Comparison of ENCODE assay signal across 12 cellular contexts in the genomic region with DNA sequence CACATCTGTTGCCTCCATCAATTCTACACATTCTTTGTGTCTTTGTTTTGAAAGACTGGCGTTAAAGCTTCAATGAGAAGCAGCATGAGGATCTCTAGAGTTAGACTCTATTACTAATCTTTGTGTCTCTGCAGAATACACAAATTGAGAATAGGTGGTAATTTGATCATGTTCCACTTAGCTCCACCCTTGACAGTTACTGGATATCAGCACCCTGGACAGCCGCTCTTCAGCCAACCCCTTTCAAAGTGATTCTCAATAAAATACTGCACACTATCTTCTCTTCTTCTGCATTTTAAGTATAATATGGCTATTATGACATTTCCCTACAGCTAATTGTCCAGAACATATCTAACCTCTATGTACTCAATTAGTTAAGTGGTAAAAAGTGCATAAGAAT. TPM values are rescaled to one million over a fixed set of nuclear protein-coding genes. Genes with fewer than 3 reads are reported as not detected.
DNase-seq lines count a peak whose midpoint lies in the region; ATAC-seq and TF ChIP-seq lines count a peak whose summit lies in the region.
"Had no signal": no experiment of that assay in that cellular context is flagged by ENCODE, and none has a peak within 500 bp of the region (broad histone marks: within the 10 kb centered on the region; RNA-seq: fewer than 3 reads in every experiment).

No MANE protein-coding gene starts in this region.

- no peaks in the 10 kb centered on the region for H3K27me3 Mint-ChIP-seq in WTC11 (ENCODE audit: low read depth)
- H3K27me3 Mint-ChIP-seq in CD8-positive, alpha-beta memory T cell, result no peaks in the 10 kb centered on the region
- H3K27me3 Mint-ChIP-seq: activated T-cell treated with anti-CD3 and anti-CD28 coated beads, Interleukin-2, amount 50 U/mL, for 24 hours had no signal

- TF ChIP-seq CTCF in WTC11 (IDR thresholded peaks at IDR 0.05), result no peak

- no peak overlapping the region for H3K4me3 ChIP-seq in CD8-positive, alpha-beta memory T cell (ENCODE audit: low read length)
- H3K4me3 ChIP-seq: skin epidermis had no signal

- H3K4me1 ChIP-seq in CD8-positive, alpha-beta memory T cell (ENCODE audit: insufficient read depth, low read length), result no peaks in the 10 kb centered on the region

- CTCF ChIA-PET in WTC11 (lab: Charles Lee), result no interaction called here
- CTCF ChIA-PET in CD8-positive, alpha-beta memory T cell (lab: Charles Lee), result interaction anchor here (1.0 kb wide), 1 partner anchor 9 kb away, joined by 3 read pairs; no protein-coding TSS in a partner anchor

- H3K27ac Mint-ChIP-seq in WTC11, result no peak overlapping the region
- H3K27ac Mint-ChIP-seq in CD8-positive, alpha-beta memory T cell, result no peak overlapping the region
- H3K27ac Mint-ChIP-seq: activated T-cell treated with anti-CD3 and anti-CD28 coated beads, Interleukin-2, amount 50 U/mL, for 24 hours had no signal

- peaks cover 28% of the 10 kb centered on the region for H3K4me1 Mint-ChIP-seq in WTC11
- no peaks in the 10 kb centered on the region for H3K4me1 Mint-ChIP-seq in CD8-positive, alpha-beta memory T cell

- H3K36me3 Mint-ChIP-seq in WTC11, result no peaks in the 10 kb centered on the region
- peaks cover 0 to 1% (median 0%) of the 10 kb centered on the region in 3 donors for H3K36me3 Mint-ChIP-seq in CD8-positive, alpha-beta memory T cell

- DNase-seq in NCI-H1417 (lab: John Stamatoyannopoulos, UW), result peak in 2 of 3 experiments; percentile 3 to 35
- no peak for DNase-seq in NCI-H1417 treated with DMSO at 0.1 percent for 48 hours (lab: John Stamatoyannopoulos, UW)
- peak; percentile 14 for DNase-seq in LoVo (ENCODE audit: low spot score)
- peak; percentile 21 for DNase-seq in WTC11 (ENCODE audit: low spot score)
- DNase-seq in kidney tubule cell (ENCODE audit: low spot score), result peak; percentile 3
- no peak for DNase-seq in CD8-positive, alpha-beta memory T cell
- no peak for DNase-seq in G401 (ENCODE audit: low spot score)
- DNase-seq: activated T-cell treated with anti-CD3 and anti-CD28 coated beads, Interleukin-2, amount 50 U/mL, for 24 hours; head of caudate nucleus had no signal

- no peaks in the 10 kb centered on the region for H3K9me3 ChIP-seq in CD8-positive, alpha-beta memory T cell (ENCODE audit: low read length)

- POLR2A ChIA-PET in WTC11 (lab: Charles Lee), result interaction anchor here (0.6 kb wide), 1 partner anchor 400 kb away, joined by 4 read pairs; no protein-coding TSS in a partner anchor
- POLR2A ChIA-PET in CD8-positive, alpha-beta memory T cell (lab: Charles Lee), result no interaction called here

- no peaks in the 10 kb centered on the region for H3K36me3 ChIP-seq in CD8-positive, alpha-beta memory T cell (ENCODE audit: insufficient read depth, low read length)

- no peak overlapping the region for H3K4me3 Mint-ChIP-seq in WTC11
- no peak overlapping the region for H3K4me3 Mint-ChIP-seq in CD8-positive, alpha-beta memory T cell
- H3K4me3 Mint-ChIP-seq: activated T-cell treated with anti-CD3 and anti-CD28 coated beads, Interleukin-2, amount 50 U/mL, for 24 hours had no signal

- H3K9me3 Mint-ChIP-seq in WTC11, result no peaks in the 10 kb centered on the region; the same call in 1 of the 2 replicates
- H3K9me3 Mint-ChIP-seq in CD8-positive, alpha-beta memory T cell, result peaks cover 0 to 2% (median 0%) of the 10 kb centered on the region in 5 donors
- H3K9me3 Mint-ChIP-seq: activated T-cell treated with anti-CD3 and anti-CD28 coated beads, Interleukin-2, amount 50 U/mL, for 24 hours had no signal

- no peaks in the 10 kb centered on the region for H3K27me3 ChIP-seq in CD8-positive, alpha-beta memory T cell (ENCODE audit: insufficient read depth, low read length, poor library complexity, severe bottlenecking)

- H3K27ac ChIP-seq in CD8-positive, alpha-beta memory T cell (ENCODE audit: low read depth, low read length), result no peak overlapping the region
- H3K27ac ChIP-seq: skin epidermis had no signal

- ATAC-seq in WTC11 (peak; percentile 75), GM19397 (IDR thresholded peaks at IDR 0.05; ENCODE audit: unreplicated experiment) (no peak)

- in situ Hi-C loops in G401 (cut with HindIII; ENCODE audit: low sequenced_read_pairs), result no loop called here

TF ChIP-seq in WTC11, 78 proteins besides CTCF, POLR2A, EP300 and RAD21 (continues in another document):
- no peak for TF ChIP-seq ZNF423 (CRISPR knock-in tag; IDR thresholded peaks at IDR 0.05)
- TF ChIP-seq, protein P1, sequence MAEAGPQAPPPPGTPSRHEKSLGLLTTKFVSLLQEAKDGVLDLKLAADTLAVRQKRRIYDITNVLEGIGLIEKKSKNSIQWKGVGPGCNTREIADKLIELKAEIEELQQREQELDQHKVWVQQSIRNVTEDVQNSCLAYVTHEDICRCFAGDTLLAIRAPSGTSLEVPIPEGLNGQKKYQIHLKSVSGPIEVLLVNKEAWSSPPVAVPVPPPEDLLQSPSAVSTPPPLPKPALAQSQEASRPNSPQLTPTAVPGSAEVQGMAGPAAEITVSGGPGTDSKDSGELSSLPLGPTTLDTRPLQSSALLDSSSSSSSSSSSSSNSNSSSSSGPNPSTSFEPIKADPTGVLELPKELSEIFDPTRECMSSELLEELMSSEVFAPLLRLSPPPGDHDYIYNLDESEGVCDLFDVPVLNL (CRISPR knock-in tag; IDR thresholded peaks at IDR 0.05; ENCODE audit: borderline replicate concordance, low read depth), result no peak
- TF ChIP-seq CREB1 (CRISPR knock-in tag; IDR thresholded peaks at IDR 0.05), result no peak
- TF ChIP-seq, protein P2, sequence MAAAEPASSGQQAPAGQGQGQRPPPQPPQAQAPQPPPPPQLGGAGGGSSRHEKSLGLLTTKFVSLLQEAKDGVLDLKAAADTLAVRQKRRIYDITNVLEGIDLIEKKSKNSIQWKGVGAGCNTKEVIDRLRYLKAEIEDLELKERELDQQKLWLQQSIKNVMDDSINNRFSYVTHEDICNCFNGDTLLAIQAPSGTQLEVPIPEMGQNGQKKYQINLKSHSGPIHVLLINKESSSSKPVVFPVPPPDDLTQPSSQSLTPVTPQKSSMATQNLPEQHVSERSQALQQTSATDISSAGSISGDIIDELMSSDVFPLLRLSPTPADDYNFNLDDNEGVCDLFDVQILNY (CRISPR knock-in tag; IDR thresholded peaks at IDR 0.05), result no peak
- no peak for TF ChIP-seq SOX15 (CRISPR knock-in tag; IDR thresholded peaks at IDR 0.05)
- no peak for TF ChIP-seq NFE2L1 (CRISPR knock-in tag; IDR thresholded peaks at IDR 0.05)
- no peak for TF ChIP-seq TEAD4 (CRISPR knock-in tag; IDR thresholded peaks at IDR 0.05)
- TF ChIP-seq, protein P3, sequence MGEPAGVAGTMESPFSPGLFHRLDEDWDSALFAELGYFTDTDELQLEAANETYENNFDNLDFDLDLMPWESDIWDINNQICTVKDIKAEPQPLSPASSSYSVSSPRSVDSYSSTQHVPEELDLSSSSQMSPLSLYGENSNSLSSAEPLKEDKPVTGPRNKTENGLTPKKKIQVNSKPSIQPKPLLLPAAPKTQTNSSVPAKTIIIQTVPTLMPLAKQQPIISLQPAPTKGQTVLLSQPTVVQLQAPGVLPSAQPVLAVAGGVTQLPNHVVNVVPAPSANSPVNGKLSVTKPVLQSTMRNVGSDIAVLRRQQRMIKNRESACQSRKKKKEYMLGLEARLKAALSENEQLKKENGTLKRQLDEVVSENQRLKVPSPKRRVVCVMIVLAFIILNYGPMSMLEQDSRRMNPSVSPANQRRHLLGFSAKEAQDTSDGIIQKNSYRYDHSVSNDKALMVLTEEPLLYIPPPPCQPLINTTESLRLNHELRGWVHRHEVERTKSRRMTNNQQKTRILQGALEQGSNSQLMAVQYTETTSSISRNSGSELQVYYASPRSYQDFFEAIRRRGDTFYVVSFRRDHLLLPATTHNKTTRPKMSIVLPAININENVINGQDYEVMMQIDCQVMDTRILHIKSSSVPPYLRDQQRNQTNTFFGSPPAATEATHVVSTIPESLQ (CRISPR knock-in tag; IDR thresholded peaks at IDR 0.05), result no peak
- TF ChIP-seq, protein P4, sequence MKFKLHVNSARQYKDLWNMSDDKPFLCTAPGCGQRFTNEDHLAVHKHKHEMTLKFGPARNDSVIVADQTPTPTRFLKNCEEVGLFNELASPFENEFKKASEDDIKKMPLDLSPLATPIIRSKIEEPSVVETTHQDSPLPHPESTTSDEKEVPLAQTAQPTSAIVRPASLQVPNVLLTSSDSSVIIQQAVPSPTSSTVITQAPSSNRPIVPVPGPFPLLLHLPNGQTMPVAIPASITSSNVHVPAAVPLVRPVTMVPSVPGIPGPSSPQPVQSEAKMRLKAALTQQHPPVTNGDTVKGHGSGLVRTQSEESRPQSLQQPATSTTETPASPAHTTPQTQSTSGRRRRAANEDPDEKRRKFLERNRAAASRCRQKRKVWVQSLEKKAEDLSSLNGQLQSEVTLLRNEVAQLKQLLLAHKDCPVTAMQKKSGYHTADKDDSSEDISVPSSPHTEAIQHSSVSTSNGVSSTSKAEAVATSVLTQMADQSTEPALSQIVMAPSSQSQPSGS (CRISPR knock-in tag; IDR thresholded peaks at IDR 0.05; ENCODE audit: borderline replicate concordance, low read depth), result no peak
- TF ChIP-seq, protein P5, sequence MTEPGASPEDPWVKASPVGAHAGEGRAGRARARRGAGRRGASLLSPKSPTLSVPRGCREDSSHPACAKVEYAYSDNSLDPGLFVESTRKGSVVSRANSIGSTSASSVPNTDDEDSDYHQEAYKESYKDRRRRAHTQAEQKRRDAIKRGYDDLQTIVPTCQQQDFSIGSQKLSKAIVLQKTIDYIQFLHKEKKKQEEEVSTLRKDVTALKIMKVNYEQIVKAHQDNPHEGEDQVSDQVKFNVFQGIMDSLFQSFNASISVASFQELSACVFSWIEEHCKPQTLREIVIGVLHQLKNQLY (CRISPR knock-in tag; IDR thresholded peaks at IDR 0.05), result no peak

RNA-seq across cellular contexts. Expression of a gene that starts 54.3 kb away (rescaled TPM):
- total RNA-seq in WTC11 (2021), result 0.23 to 0.48 TPM (median 0.25 TPM) in 3 replicates
- total RNA-seq in CD8-positive, alpha-beta memory T cell, result not detected
- polyA plus RNA-seq in CD8-positive, alpha-beta memory T cell, result not detected
- total RNA-seq in G401 (2014; rRNA removed; shearing (Covaris generic)), result not detected in 2 replicates
- total RNA-seq: T-helper 2 cell treated with Interferon-gamma antibody and Interleukin-4, amounts not matched to agents 100 ng/mL and 5 ng/mL, for 36 hours had no signal

Comparison
In these comparisons a context has a peak if more than half of its experiments do, and no peak if none do; other contexts are left out.
1. DNase-seq: peak in NCI-H1417 (2 of 3), LoVo (single experiment), WTC11 (single experiment) and kidney tubule cell (single experiment); none in NCI-H1417 treated with DMSO at 0.1 percent for 48 hours (single experiment), CD8-positive, alpha-beta memory T cell (0 of 5) and G401 (single experiment).